In genomic region chr4:39892988-39893692, GRCh38 we compare ENCODE assay signal across 26 cellular contexts.
"Had no signal": no experiment of that assay in that cellular context is flagged by ENCODE, and none has a peak within 500 bp of the region (broad histone marks: within the 10 kb centered on the region; RNA-seq: fewer than 3 reads in every experiment).

No MANE protein-coding gene starts in this region.

- ATAC-seq: activated naive CD4-positive, alpha-beta T cell treated with anti-CD3 and anti-CD28 coated beads, Interleukin-2, amount 50 U/mL, for 72 hours; activated naive CD8-positive, alpha-beta T cell treated with anti-CD3 and anti-CD28 coated beads, Interleukin-2, amount 50 U/mL, for 24 hours; body of pancreas; PC-3; T-helper 17 cell had no signal

- H3K4me1 Mint-ChIP-seq: activated CD4-positive, alpha-beta T cell treated with anti-CD3 and anti-CD28 coated beads, Interleukin-2, amount 10 ng/mL, durations not matched to agents 7 days and 5 days; activated naive CD8-positive, alpha-beta T cell treated with anti-CD3 and anti-CD28 coated beads, Interleukin-2, amount 50 U/mL, for 24 hours had no signal

- H3K4me3 ChIP-seq: ascending aorta, body of pancreas had no signal

- H3K27me3 ChIP-seq: ascending aorta, body of pancreas had no signal

- H3K4me1 ChIP-seq: ascending aorta, body of pancreas had no signal

- H3K27me3 Mint-ChIP-seq: activated CD4-positive, alpha-beta memory T cell treated with anti-CD3 and anti-CD28 coated beads for 36 hours; activated CD4-positive, alpha-beta T cell treated with anti-CD3 and anti-CD28 coated beads, Interleukin-2, amount 10 ng/mL, durations not matched to agents 7 days and 5 days; activated naive CD8-positive, alpha-beta T cell treated with anti-CD3 and anti-CD28 coated beads, Interleukin-2, amount 50 U/mL, for 24 hours; T-helper 17 cell had no signal

- H3K9me3 ChIP-seq: ascending aorta, body of pancreas had no signal

- H3K4me3 Mint-ChIP-seq: activated CD4-positive, alpha-beta memory T cell treated with anti-CD3 and anti-CD28 coated beads for 36 hours; activated CD4-positive, alpha-beta T cell treated with anti-CD3 and anti-CD28 coated beads, Interleukin-2, amount 10 ng/mL, durations not matched to agents 7 days and 5 days; activated naive CD8-positive, alpha-beta T cell treated with anti-CD3 and anti-CD28 coated beads, Interleukin-2, amount 50 U/mL, for 24 hours; T-helper 17 cell had no signal

- DNase-seq: activated CD4-positive, alpha-beta memory T cell treated with anti-CD3 and anti-CD28 coated beads for 36 hours; activated CD4-positive, alpha-beta T cell treated with anti-CD3 and anti-CD28 coated beads, Interleukin-2, amount 10 ng/mL, durations not matched to agents 7 days and 5 days; activated CD4-positive, CD25-positive, alpha-beta regulatory T cell; activated CD8-positive, alpha-beta memory T cell treated with anti-CD3 and anti-CD28 coated beads, Interleukin-2, amount 50 U/mL, for 48 hours; activated effector memory CD4-positive, alpha-beta T cell treated with Interleukin-2 at 50 U/mL for 16 hours; activated naive CD4-positive, alpha-beta T cell; activated naive CD8-positive, alpha-beta T cell treated with anti-CD3 and anti-CD28 coated beads, Interleukin-2, amount 50 U/mL, for 24 hours; activated T-cell treated with anti-CD3 and anti-CD28 coated beads, Interleukin-2, amount 50 U/mL, for 1 hour; amniotic stem cell; body of pancreas; central memory CD4-positive, alpha-beta T cell; MM.1S; NCI-H1105 treated with DMSO at 0.1 percent for 48 hours; NCI-H146; NCI-H187 treated with DMSO at 0.1 percent for 48 hours; NCI-H2081 treated with DMSO at 0.1 percent for 48 hours; NCI-H446; NCI-H524; PC-3; SHP77 treated with DMSO at 0.1 percent for 48 hours; T-helper 17 cell; T-helper 9 cell had no signal

- H3K27ac Mint-ChIP-seq: activated CD4-positive, alpha-beta memory T cell treated with anti-CD3 and anti-CD28 coated beads for 36 hours; activated CD4-positive, alpha-beta T cell treated with anti-CD3 and anti-CD28 coated beads, Interleukin-2, amount 10 ng/mL, durations not matched to agents 7 days and 5 days; activated naive CD8-positive, alpha-beta T cell treated with anti-CD3 and anti-CD28 coated beads, Interleukin-2, amount 50 U/mL, for 24 hours had no signal

- H3K9me3 Mint-ChIP-seq: activated CD4-positive, alpha-beta memory T cell treated with anti-CD3 and anti-CD28 coated beads for 36 hours; activated CD4-positive, alpha-beta T cell treated with anti-CD3 and anti-CD28 coated beads, Interleukin-2, amount 10 ng/mL, durations not matched to agents 7 days and 5 days; activated naive CD4-positive, alpha-beta T cell treated with anti-CD3 and anti-CD28 coated beads, Interleukin-2, amount 50 U/mL, for 72 hours; activated naive CD8-positive, alpha-beta T cell treated with anti-CD3 and anti-CD28 coated beads, Interleukin-2, amount 50 U/mL, for 24 hours had no signal

- H3K27ac ChIP-seq: ascending aorta, body of pancreas had no signal

- FAIRE-seq: bronchial epithelial cell, RCC 7860 had no signal
